In genomic region chr18:50654211-50654610, GRCh38 we compare ENCODE assay signal across 25 cellular contexts.
DNase-seq lines count a peak whose midpoint lies in the region; ATAC-seq, FAIRE-seq and TF ChIP-seq lines count a peak whose summit lies in the region.
"Had no signal": no experiment of that assay in that cellular context is flagged by ENCODE, and none has a peak within 500 bp of the region (broad histone marks: within the 10 kb centered on the region; RNA-seq: fewer than 3 reads in every experiment).

No MANE protein-coding gene starts in this region.

- no peak for TF ChIP-seq RAD21 in HepG2 (CRISPR knock-in tag; IDR thresholded peaks at IDR 0.05)

- TF ChIP-seq CTCF in HepG2 (CRISPR knock-in tag; IDR thresholded peaks at IDR 0.05) (no peak), right lobe of liver (IDR thresholded peaks at IDR 0.05) (no peak), sigmoid colon (IDR thresholded peaks at IDR 0.05) (no peak), GM10248 (IDR thresholded peaks at IDR 0.05; ENCODE audit: control extremely low read depth, extremely low read depth, low read depth, missing control alignments) (no peak)

- no peak for ATAC-seq in HepG2
- no peak for ATAC-seq in right lobe of liver
- ATAC-seq in HG03095 (IDR thresholded peaks at IDR 0.05; ENCODE audit: unreplicated experiment), result no peak
- ATAC-seq: stimulated activated naive B cell treated with anti-CD40 and anti-IgM and Interleukin-4, amounts not matched to agents 10 μg/mL and 1 μg/mL and 100 μg/mL, for 72 hours had no signal

- H3K4me3 ChIP-seq in HepG2 (replicated peaks in 1 of 3; ENCODE audit: insufficient read depth in 1 of 3, low read depth in 2 of 3, low read length in 3 of 3) (peak overlapping the region in 1 of 3 experiments; percentile 38; a peak in 2 of 6 replicates), right lobe of liver (no peak overlapping the region), sigmoid colon (peak overlapping the region in 3 of 4 donors; percentile 6 to 24 (median 8))
- H3K4me3 ChIP-seq: Peyer's patch, smooth muscle cell had no signal

- intact Hi-C loops in HepG2 (cut with micrococcal nuclease; ENCODE audit: unreplicated experiment) (no loop called here), right lobe of liver (cut with DNase I) (no loop called here), sigmoid colon (cut with DNase I) (loop anchor here (2.0 to 10.0 kb wide), 4 partner anchors 33 to 839 kb away; partner anchors contain the start of genes ACAA2 and CXXC1)

- H3K9ac ChIP-seq in HepG2 (ENCODE audit: insufficient read depth, low read depth, low read length), result no peak overlapping the region

- peaks cover 18% of the 10 kb centered on the region for H3K4me1 ChIP-seq in HepG2 (ENCODE audit: insufficient read depth, low read length)
- H3K4me1 ChIP-seq in right lobe of liver, result peaks cover 0 to 15% (median 0%) of the 10 kb centered on the region in 4 donors
- peaks cover 0 to 99% (median 73%) of the 10 kb centered on the region in 4 donors for H3K4me1 ChIP-seq in sigmoid colon

- no peak for FAIRE-seq in HepG2 (lab: Jason Lieb, UNC)
- FAIRE-seq: D721Med had no signal

- in situ Hi-C loops in HepG2 (cut with HindIII; ENCODE audit: extremely low pct_ligation_motif_present, low pct_unique_long_range_greater_than_20kb), result no loop called here

- H4K20me1 ChIP-seq in HepG2 (ENCODE audit: insufficient read depth, low read length), result no peaks in the 10 kb centered on the region

- H3K36me3 ChIP-seq in HepG2 (replicated peaks in 1 of 2; ENCODE audit: control insufficient read depth in 1 of 2, insufficient read depth in 2 of 2, low read length in 2 of 2) (no peaks in the 10 kb centered on the region), right lobe of liver (no peaks in the 10 kb centered on the region), sigmoid colon (no peaks in the 10 kb centered on the region)
- H3K36me3 ChIP-seq: Peyer's patch, upper lobe of left lung had no signal

- no peaks in the 10 kb centered on the region for H3K79me2 ChIP-seq in HepG2 (ENCODE audit: insufficient read depth, low read length)

- POLR2A ChIA-PET in HepG2 (lab: Yijun Ruan, JAX) (no interaction called here), GM10248 (lab: Yijun Ruan, JAX) (no interaction called here)

- 0% methylated on average over 1 of the region's 2 CpGs for WGBS in HepG2 (ENCODE audit: low lambda C conversion rate)
- 83% methylated on average over 1 of the region's 2 CpGs for WGBS in right lobe of liver (ENCODE audit: insufficient coverage, low coverage, low lambda C conversion rate, missing lambda C conversion rate)
- WGBS in sigmoid colon, 2 donors, result 48 to 70% methylated on average over 2 of the region's 2 CpGs

- CTCF ChIA-PET in HepG2 (lab: Yijun Ruan, JAX; ENCODE audit: low intra/inter-chr PET ratio, low total read pairs) (no interaction called here), GM10248 (lab: Yijun Ruan, JAX) (no interaction called here)

- TF ChIP-seq EP300 in HepG2 (IDR thresholded peaks at IDR 0.05; ENCODE audit: low read depth in 2 of 2, low read length in 2 of 2) (no peak), HepG2 (CRISPR knock-in tag; IDR thresholded peaks at IDR 0.05; ENCODE audit: borderline replicate concordance) (no peak), sigmoid colon (IDR thresholded peaks at IDR 0.05) (no peak)

- DNase-seq in HepG2 (ENCODE audit: low spot score) (no peak), right lobe of liver (no peak), left kidney (ENCODE audit: low read depth, low spot score) (peak; percentile 18), sigmoid colon (peak; percentile 53), GM10248 (ENCODE audit: extremely low spot score) (no peak), cerebellum (ENCODE audit: low spot score) (no peak), GM03348 (ENCODE audit: low spot score) (no peak)
- DNase-seq: activated CD4-positive, alpha-beta T cell treated with anti-CD3 and anti-CD28 coated beads for 4 hours; activated naive CD4-positive, alpha-beta T cell treated with anti-CD3 and anti-CD28 coated beads, Interleukin-2, amount 10 ng/mL, durations not matched to agents 7 days and 5 days; effector CD4-positive, alpha-beta T cell; EL; erythroblast; H9; mesenchymal stem cell; NCI-H1105 treated with DMSO at 0.1 percent for 48 hours; NCI-H2029 treated with DMSO at 0.1 percent for 48 hours; NCI-H446; NK-92 treated with Interleukin-12 subunit alpha and Interleukin-12 subunit beta, amount 100 ng/mL, for 24 hours; Peyer's patch; stimulated activated naive B cell treated with anti-CD40 and anti-IgM and Interleukin-4, amounts not matched to agents 10 μg/mL and 1 μg/mL and 100 μg/mL, for 72 hours had no signal

- no peaks in the 10 kb centered on the region for H3K9me3 ChIP-seq in HepG2 (ENCODE audit: low read length)
- H3K9me3 ChIP-seq in right lobe of liver, result no peaks in the 10 kb centered on the region
- H3K9me3 ChIP-seq in sigmoid colon, result no peaks in the 10 kb centered on the region
- H3K9me3 ChIP-seq: Peyer's patch, upper lobe of left lung had no signal

- no TSS peak for BruUV-seq in HepG2 (replicated peaks; lab: Mats Ljungman, UMichigan)

- no peak overlapping the region for H2AFZ ChIP-seq in HepG2 (ENCODE audit: low read length)

- TF ChIP-seq POLR2A in HepG2 (IDR thresholded peaks at IDR 0.05; ENCODE audit: insufficient read depth in 1 of 2, low read depth in 2 of 2, low read length in 2 of 2) (no peak), right lobe of liver (IDR thresholded peaks at IDR 0.05) (no peak), sigmoid colon (IDR thresholded peaks at IDR 0.05) (no peak)

- peak overlapping the region; percentile 70 for H3K4me2 ChIP-seq in HepG2 (ENCODE audit: low read depth, low read length)
- H3K4me2 ChIP-seq: smooth muscle cell had no signal

- no peak overlapping the region for H3K27ac ChIP-seq in HepG2 (ENCODE audit: extremely low read length, insufficient read depth, low read length)
- H3K27ac ChIP-seq in right lobe of liver, result no peak overlapping the region
- peak overlapping the region; percentile 87 to 94 (median 88) for H3K27ac ChIP-seq in sigmoid colon
- H3K27ac ChIP-seq: C4-2B, upper lobe of left lung had no signal

- H3K27me3 ChIP-seq in HepG2 (ENCODE audit: control insufficient read depth in 1 of 2, insufficient read depth in 2 of 2, low read length in 2 of 2), result peaks cover 0 to 2% of the 10 kb centered on the region in 2 experiments; a peak in 1 of 5 replicates
- no peaks in the 10 kb centered on the region for H3K27me3 ChIP-seq in right lobe of liver
- H3K27me3 ChIP-seq in sigmoid colon, result no peaks in the 10 kb centered on the region
- H3K27me3 ChIP-seq: Peyer's patch, upper lobe of left lung had no signal

TF ChIP-seq in HepG2, 621 proteins besides CTCF, POLR2A, EP300 and RAD21 (continues in another document):
- TF ChIP-seq ZNF549 (CRISPR knock-in tag; IDR thresholded peaks at IDR 0.05), result no peak
- no peak for TF ChIP-seq NFAT5 (CRISPR knock-in tag; IDR thresholded peaks at IDR 0.05)
- TF ChIP-seq RFX5 (IDR thresholded peaks at IDR 0.05; ENCODE audit: low read depth, low read length), result no peak
- no peak for TF ChIP-seq TERF1 (CRISPR knock-in tag; IDR thresholded peaks at IDR 0.05)
- TF ChIP-seq MEF2D (CRISPR knock-in tag; IDR thresholded peaks at IDR 0.05), result no peak
- TF ChIP-seq HMGA1 (CRISPR knock-in tag; conservative IDR thresholded peaks at IDR 0.05), result no peak

Comparison
In these comparisons a context has a peak if more than half of its experiments do, and no peak if none do; other contexts are left out.
1. DNase-seq: peak in left kidney (single experiment) and sigmoid colon (single experiment); none in HepG2 (single experiment), right lobe of liver (0 of 3), GM10248 (single experiment), cerebellum (single experiment) and GM03348 (single experiment).
2. H3K27ac ChIP-seq: peak in sigmoid colon (4 of 4); none in HepG2 (single experiment) and right lobe of liver (0 of 3).
3. H3K4me3 ChIP-seq: peak in sigmoid colon (3 of 4); none in right lobe of liver (0 of 3).